ENCODE assay signal across 11 cellular contexts in genomic region chr20:37522258-37523011, GRCh38. TPM values are rescaled to one million over a fixed set of nuclear protein-coding genes. Genes with fewer than 3 reads are reported as not detected.
DNase-seq lines count a peak whose midpoint lies in the region; ATAC-seq and TF ChIP-seq lines count a peak whose summit lies in the region.
"Had no signal": no experiment of that assay in that cellular context is flagged by ENCODE, and none has a peak within 500 bp of the region (broad histone marks: within the 10 kb centered on the region; RNA-seq: fewer than 3 reads in every experiment).

No MANE protein-coding gene starts in this region.

- H3K4me1 Mint-ChIP-seq in naive thymus-derived CD8-positive, alpha-beta T cell, result peaks cover 47 to 74% (median 64%) of the 10 kb centered on the region in 4 donors

- POLR2A ChIA-PET in naive thymus-derived CD8-positive, alpha-beta T cell (lab: Charles Lee), result no interaction called here

- H3K4me3 Mint-ChIP-seq in naive thymus-derived CD8-positive, alpha-beta T cell, result peak overlapping the region in 1 of 10 donors; percentile 6

- no peak for ATAC-seq in naive thymus-derived CD8-positive, alpha-beta T cell

- TF ChIP-seq CTCF in astrocyte of the spinal cord (IDR thresholded peaks at IDR 0.05; ENCODE audit: low read depth, low read length) (no peak), right atrium auricular region (IDR thresholded peaks at IDR 0.05) (no peak)

- H3K4me3 ChIP-seq in astrocyte of the spinal cord (ENCODE audit: low read depth, low read length) (peak overlapping the region; percentile 49), right atrium auricular region (no peak overlapping the region)

- peak overlapping the region; percentile 17 to 28 for H3K27ac ChIP-seq in right atrium auricular region

- H3K36me3 ChIP-seq in right atrium auricular region, result peaks cover 11% of the 10 kb centered on the region

- DNase-seq in NCI-H1092 treated with DMSO at 0.1 percent for 48 hours (lab: John Stamatoyannopoulos, UW) (peak; percentile 54), astrocyte of the spinal cord (ENCODE audit: low read depth, low spot score) (peak; percentile 58), right atrium auricular region (ENCODE audit: low spot score) (no peak), renal cortical epithelial cell (ENCODE audit: low read depth) (peak; percentile 44), OCI-M2 (lab: John Stamatoyannopoulos, UW; ENCODE audit: unreplicated experiment) (no peak), pons (ENCODE audit: low spot score) (no peak)
- no peak for DNase-seq in naive thymus-derived CD8-positive, alpha-beta T cell
- no peak for DNase-seq in stimulated activated CD4-positive, alpha-beta T cell treated with anti-CD3 and anti-CD28 coated beads, Interleukin-1b, Interleukin-23, amount 100 ng/mL, for 48 hours
- DNase-seq: CD4-positive, alpha-beta memory T cell; GOT3; NCI-H82 had no signal

- H3K27ac Mint-ChIP-seq in naive thymus-derived CD8-positive, alpha-beta T cell, result no peak overlapping the region

- peaks cover 8 to 37% (median 11%) of the 10 kb centered on the region in 3 donors for H3K36me3 Mint-ChIP-seq in naive thymus-derived CD8-positive, alpha-beta T cell

- in situ Hi-C loops in astrocyte of the spinal cord (cut with HindIII; ENCODE audit: low sequenced_read_pairs), result no loop called here

- H3K27me3 Mint-ChIP-seq in naive thymus-derived CD8-positive, alpha-beta T cell, result no peaks in the 10 kb centered on the region
- H3K27me3 Mint-ChIP-seq: CD4-positive, alpha-beta memory T cell had no signal

- H3K27me3 ChIP-seq in right atrium auricular region, result no peaks in the 10 kb centered on the region

- no peaks in the 10 kb centered on the region for H3K9me3 ChIP-seq in right atrium auricular region

- peaks cover 0 to 92% of the 10 kb centered on the region in 2 donors for H3K4me1 ChIP-seq in right atrium auricular region

- H3K9me3 Mint-ChIP-seq in naive thymus-derived CD8-positive, alpha-beta T cell, result no peaks in the 10 kb centered on the region
- H3K9me3 Mint-ChIP-seq: CD4-positive, alpha-beta memory T cell had no signal

RNA-seq across cellular contexts. Expression of gene NNAT, which starts 1.4 kb away (rescaled TPM):
- 1 to 10 TPM in 1 of 2 donors, under 1 TPM in 1; 0.78 to 2.6 TPM for total RNA-seq in right atrium auricular region
- 0.35 and 1.4 TPM in 2 replicates for total RNA-seq in renal cortical epithelial cell
- total RNA-seq in naive thymus-derived CD8-positive, alpha-beta T cell, result not detected
- under 1 TPM in 1 of 3 donors, not detected in 2; 0.13 TPM for polyA plus RNA-seq in naive thymus-derived CD8-positive, alpha-beta T cell
- total RNA-seq: CD4-positive, alpha-beta memory T cell had no signal
- polyA plus RNA-seq: CD4-positive, alpha-beta memory T cell had no signal

RNA-seq across cellular contexts. Expression of gene BLCAP, which starts 5.2 kb away (rescaled TPM):
- total RNA-seq in right atrium auricular region (10 to 100 TPM; 66.6 to 78.7 TPM), renal cortical epithelial cell (22.7 and 43.4 TPM in 2 replicates)
- total RNA-seq in naive thymus-derived CD8-positive, alpha-beta T cell, result 10 to 100 TPM; 88.0 to 99.5 TPM
- polyA plus RNA-seq in naive thymus-derived CD8-positive, alpha-beta T cell, result 10 to 100 TPM; 86.6 to 94.7 (median 91.8) TPM

Comparison
In these comparisons a context has a peak if more than half of its experiments do, and no peak if none do; other contexts are left out.
1. DNase-seq: peak in NCI-H1092 treated with DMSO at 0.1 percent for 48 hours (single experiment), astrocyte of the spinal cord (single experiment) and renal cortical epithelial cell (single experiment); none in right atrium auricular region (single experiment), OCI-M2 (single experiment), pons (single experiment), naive thymus-derived CD8-positive, alpha-beta T cell (0 of 10) and stimulated activated CD4-positive, alpha-beta T cell treated with anti-CD3 and anti-CD28 coated beads, Interleukin-1b, Interleukin-23, amount 100 ng/mL, for 48 hours (single experiment).